ENCODE assay signal across 18 cellular contexts in genomic region chr15:32826685-32827084, GRCh38.
"Had no signal": no experiment of that assay in that cellular context is flagged by ENCODE, and none has a peak within 500 bp of the region (broad histone marks: within the 10 kb centered on the region; RNA-seq: fewer than 3 reads in every experiment).

No MANE protein-coding gene starts in this region.

- H3K27ac ChIP-seq: colonic mucosa, gastrocnemius medialis, pancreas, right lobe of liver, tibial artery, upper lobe of left lung, uterus had no signal

- H3K9me3 Mint-ChIP-seq: naive thymus-derived CD8-positive, alpha-beta T cell; stimulated activated memory B cell treated with anti-CD40 and anti-IgM and Interleukin-4, amounts not matched to agents 10 μg/mL and 1 μg/mL and 100 μg/mL, for 72 hours; stimulated activated naive CD8-positive, alpha-beta T cell treated with anti-CD3 and anti-CD28 coated beads, Interleukin-15, Interleukin-2, amounts not matched to agents 100 ng/mL and 50 ng/mL, for 24 hours had no signal

- H3K4me1 ChIP-seq: colonic mucosa, gastrocnemius medialis, right lobe of liver, tibial artery, upper lobe of left lung, uterus had no signal

- H3K9me3 ChIP-seq: colonic mucosa, gastrocnemius medialis, mucosa of descending colon, pancreas, right lobe of liver, tibial artery, upper lobe of left lung, uterus had no signal

- H3K27me3 ChIP-seq: colonic mucosa, gastrocnemius medialis, pancreas, right lobe of liver, tibial artery, upper lobe of left lung, uterus had no signal

- H3K36me3 Mint-ChIP-seq: stimulated activated memory B cell treated with anti-CD40 and anti-IgM and Interleukin-4, amounts not matched to agents 10 μg/mL and 1 μg/mL and 100 μg/mL, for 72 hours had no signal

- H3K4me3 Mint-ChIP-seq: naive thymus-derived CD8-positive, alpha-beta T cell; stimulated activated memory B cell treated with anti-CD40 and anti-IgM and Interleukin-4, amounts not matched to agents 10 μg/mL and 1 μg/mL and 100 μg/mL, for 72 hours; stimulated activated naive CD8-positive, alpha-beta T cell treated with anti-CD3 and anti-CD28 coated beads, Interleukin-15, Interleukin-2, amounts not matched to agents 100 ng/mL and 50 ng/mL, for 24 hours had no signal

- H3K36me3 ChIP-seq: colonic mucosa, gastrocnemius medialis, pancreas, right lobe of liver, tibial artery, upper lobe of left lung, uterus had no signal

- H3K27ac Mint-ChIP-seq: progenitor cell of endocrine pancreas; stimulated activated memory B cell treated with anti-CD40 and anti-IgM and Interleukin-4, amounts not matched to agents 10 μg/mL and 1 μg/mL and 100 μg/mL, for 72 hours; stimulated activated naive CD8-positive, alpha-beta T cell treated with anti-CD3 and anti-CD28 coated beads, Interleukin-15, Interleukin-2, amounts not matched to agents 100 ng/mL and 50 ng/mL, for 24 hours had no signal

- H3K4me3 ChIP-seq: colonic mucosa, gastrocnemius medialis, mucosa of descending colon, pancreas, right lobe of liver, tibial artery, upper lobe of left lung, uterus had no signal

- DNase-seq: colonic mucosa; effector CD8-positive, alpha-beta T cell; gastrocnemius medialis; islet precursor cell; mammary epithelial cell; mucosa of descending colon; naive thymus-derived CD8-positive, alpha-beta T cell; pancreas; right lobe of liver; stimulated activated CD4-positive, alpha-beta T cell treated with anti-CD3 and anti-CD28 coated beads, Interleukin-4, amount 100 ng/mL, for 24 hours; tibial artery; upper lobe of left lung; uterus had no signal

- ATAC-seq: esophagus mucosa; gastrocnemius medialis; left lobe of liver; mucosa of descending colon; naive thymus-derived CD8-positive, alpha-beta T cell; pancreas; right lobe of liver; stimulated activated memory B cell treated with anti-CD40 and anti-IgM and Interleukin-4, amounts not matched to agents 10 μg/mL and 1 μg/mL and 100 μg/mL, for 72 hours had no signal
